Comparison of ENCODE assay signal across 26 cellular contexts in genomic region chr17:15442316-15443185, GRCh38. TPM values are rescaled to one million over a fixed set of nuclear protein-coding genes. Genes with fewer than 3 reads are reported as not detected.
A peak's percentile ranks its signal among the peaks of the same experiment; 100 is the strongest.
DNase-seq lines count a peak whose midpoint lies in the region; ATAC-seq, FAIRE-seq and TF ChIP-seq lines count a peak whose summit lies in the region.
"Had no signal": no experiment of that assay in that cellular context is flagged by ENCODE, and none has a peak within 500 bp of the region (broad histone marks: within the 10 kb centered on the region; RNA-seq: fewer than 3 reads in every experiment).

No MANE protein-coding gene starts in this region.

- no peak overlapping the region for H3K4me3 Mint-ChIP-seq in endothelial cell (ENCODE audit: unreplicated experiment)
- H3K4me3 Mint-ChIP-seq: T-helper 17 cell had no signal

- H3K4me1 ChIP-seq in small intestine (ENCODE audit: control insufficient read depth in 2 of 2, insufficient read depth in 1 of 2, low read depth in 1 of 2, low read length in 1 of 2): peaks cover 5% of the 10 kb centered on the region in 2 donors
- H3K4me1 ChIP-seq: HAP-1, stomach had no signal

- peaks cover 5% of the 10 kb centered on the region for H3K27me3 Mint-ChIP-seq in endothelial cell (ENCODE audit: unreplicated experiment)
- H3K27me3 Mint-ChIP-seq: T-helper 17 cell had no signal

- 94 to 97% (median 96%) methylated on average over 13 of the region's 13 CpGs for WGBS in small intestine, 3 donors

- no peaks in the 10 kb centered on the region for H3K27me3 ChIP-seq in small intestine (ENCODE audit: control insufficient read depth in 2 of 2, insufficient read depth in 2 of 2, low read length in 2 of 2)
- H3K27me3 ChIP-seq: heart left ventricle, neutrophil, stomach, upper lobe of left lung had no signal

- H3K27ac ChIP-seq in substantia nigra (ENCODE audit: low read depth, low read length, poor library complexity, severe bottlenecking) (peak overlapping the region; percentile 74), small intestine (ENCODE audit: low read depth in 1 of 2, low read length in 1 of 2) (no peak overlapping the region)
- H3K27ac ChIP-seq: epithelial cell of prostate, neutrophil, RWPE1, stomach, upper lobe of left lung had no signal

- H3K36me3 ChIP-seq in small intestine (ENCODE audit: control insufficient read depth in 2 of 2, insufficient read depth in 2 of 2, low read length in 2 of 2): peaks cover 0 to 3% of the 10 kb centered on the region in 2 donors
- H3K36me3 ChIP-seq: HAP-1, heart left ventricle, neutrophil, upper lobe of left lung had no signal

- ATAC-seq in HG02870 (IDR thresholded peaks at IDR 0.05; ENCODE audit: unreplicated experiment): no peak
- ATAC-seq: heart left ventricle, T-helper 17 cell had no signal

- H3K9me3 ChIP-seq in small intestine (ENCODE audit: control insufficient read depth, low read depth): no peaks in the 10 kb centered on the region
- H3K9me3 ChIP-seq: HAP-1, heart left ventricle, neutrophil, stomach, upper lobe of left lung had no signal

- H3K27ac Mint-ChIP-seq in endothelial cell (ENCODE audit: unreplicated experiment): peak overlapping the region; percentile 61
- H3K27ac Mint-ChIP-seq: T-helper 17 cell had no signal

- H3K4me1 Mint-ChIP-seq in endothelial cell (ENCODE audit: unreplicated experiment): peaks cover 47% of the 10 kb centered on the region

- H3K9me3 Mint-ChIP-seq in endothelial cell (ENCODE audit: unreplicated experiment): no peaks in the 10 kb centered on the region

- in situ Hi-C loops in SK-MEL-5 (cut with HindIII; ENCODE audit: low pct_unique_long_range_greater_than_20kb, low sequenced_read_pairs): no loop called here

- DNase-seq in SK-MEL-5 (ENCODE audit: low read depth, low spot score) (peak; percentile 38), endothelial cell (ENCODE audit: low spot score) (no peak), midbrain (lab: John Stamatoyannopoulos, UW) (peak; percentile 74), substantia nigra (lab: John Stamatoyannopoulos, UW) (peak in 30 of 49 donors; percentile 16 to 77 (median 46)), small intestine (no peak), GDM1 (lab: John Stamatoyannopoulos, UW) (no peak)
- DNase-seq: activated effector memory CD4-positive, alpha-beta T cell treated with anti-CD3 and anti-CD28 coated beads, Interleukin-2, amount 50 U/mL, for 16 hours; activated T-cell treated with anti-CD3 and anti-CD28 coated beads for 4 hours; DMS79; GF-D8; heart left ventricle; KG1; left cardiac atrium; mammary epithelial cell; NCI-H1436; NCI-H2081 treated with DMSO at 0.1 percent for 48 hours; NCI-H446; NCI-H82; stomach; T-helper 17 cell; upper lobe of left lung had no signal

- TF ChIP-seq CTCF in endothelial cell (IDR thresholded peaks at IDR 0.05; ENCODE audit: unreplicated experiment): no peak

- H3K36me3 Mint-ChIP-seq in endothelial cell (ENCODE audit: low read depth, unreplicated experiment): peaks cover 5% of the 10 kb centered on the region

- no peak for FAIRE-seq in small intestine (lab: Jason Lieb, UNC)

- H3K4me3 ChIP-seq in small intestine (ENCODE audit: low read depth in 1 of 2, low read length in 2 of 2): no peak overlapping the region
- H3K4me3 ChIP-seq: HAP-1, heart left ventricle, stomach, upper lobe of left lung had no signal

RNA-seq across cellular contexts. Expression of gene CDRT4, which starts 24.9 kb away (rescaled TPM):
- 0.77 and 1.6 TPM in 2 replicates for total RNA-seq in SK-MEL-5 (2014; rRNA removed; shearing (Covaris generic))
- 2.9 TPM in 1 of 2 replicates, not detected in the other for polyA plus RNA-seq in SK-MEL-5 (2015; cell fraction: cytosol; rRNA removed)
- polyA plus RNA-seq in SK-MEL-5 (2015; cell fraction: nucleus; rRNA removed): 1.7 and 8.6 TPM in 2 replicates
- total RNA-seq in endothelial cell (ENCODE audit: unreplicated experiment): 11.7 TPM
- 1 to 10 TPM; 5.1 to 6.3 (median 5.9) TPM for polyA plus RNA-seq in small intestine

Comparison
In these comparisons a context has a peak if more than half of its experiments do, and no peak if none do; other contexts are left out.
1. DNase-seq: peak in SK-MEL-5 (single experiment), midbrain (single experiment) and substantia nigra (30 of 49); none in endothelial cell (single experiment), small intestine (single experiment) and GDM1 (single experiment).